8 cellular contexts compared by ENCODE assay signal in the genomic region with DNA sequence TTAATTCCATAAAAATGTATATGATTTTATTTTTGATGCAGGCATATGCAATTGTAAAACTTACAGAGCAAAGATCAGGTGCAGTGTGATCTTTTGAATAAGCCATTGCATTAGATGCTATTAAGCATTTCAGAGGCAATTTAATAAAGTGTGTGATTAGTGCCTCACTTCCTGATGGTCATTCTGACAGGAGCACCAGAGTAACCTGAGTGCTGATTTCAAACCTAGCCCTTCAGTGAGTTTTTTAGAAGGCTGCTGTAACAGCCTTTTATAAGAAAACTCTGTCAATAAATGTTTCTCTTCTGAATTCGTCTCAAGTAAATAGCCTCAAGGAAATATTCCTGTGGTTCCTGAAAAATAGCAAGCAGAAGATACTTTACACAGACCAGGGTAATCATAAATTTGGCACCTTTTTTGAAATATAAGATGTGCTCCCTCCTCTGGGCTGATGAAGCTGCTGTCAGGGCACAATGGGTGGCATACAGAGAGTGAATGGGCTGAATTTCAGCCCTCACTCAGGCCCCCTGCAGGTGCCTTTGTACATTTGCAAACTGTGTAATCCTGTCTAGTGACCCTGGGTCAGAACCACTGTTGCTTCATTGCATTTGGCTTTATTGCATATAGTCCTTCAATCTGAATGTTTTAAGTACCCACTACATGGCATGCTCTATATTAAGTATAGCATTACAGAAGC.
DNase-seq lines count a peak whose midpoint lies in the region; ATAC-seq, FAIRE-seq and TF ChIP-seq lines count a peak whose summit lies in the region.

No MANE protein-coding gene starts in this region.

- ATAC-seq in GM21360 (IDR thresholded peaks at IDR 0.05; ENCODE audit: unreplicated experiment) = peak; percentile 87

- H3K9me3 Mint-ChIP-seq in activated T-helper 2 cell treated with anti-CD3 and anti-CD28 coated beads, Interferon-gamma antibody, Interleukin-2, Interleukin-4, amounts not matched to agents 10 μg/mL and 5 μg/mL and 100 μg/mL, durations not matched to agents 14 hours and 24 hours and 36 hours = no peaks in the 10 kb centered on the region

- no peaks in the 10 kb centered on the region for H4K20me1 ChIP-seq in DOHH2 (ENCODE audit: control insufficient read depth, insufficient read depth, low read depth, low read length)

- peaks cover 11% of the 10 kb centered on the region for H3K27me3 Mint-ChIP-seq in activated T-helper 2 cell treated with anti-CD3 and anti-CD28 coated beads, Interferon-gamma antibody, Interleukin-2, Interleukin-4, amounts not matched to agents 10 μg/mL and 5 μg/mL and 100 μg/mL, durations not matched to agents 14 hours and 24 hours and 36 hours (ENCODE audit: low read depth)

- H3K36me3 Mint-ChIP-seq in activated T-helper 2 cell treated with anti-CD3 and anti-CD28 coated beads, Interferon-gamma antibody, Interleukin-2, Interleukin-4, amounts not matched to agents 10 μg/mL and 5 μg/mL and 100 μg/mL, durations not matched to agents 14 hours and 24 hours and 36 hours (ENCODE audit: low read depth) = no peaks in the 10 kb centered on the region

- no peak overlapping the region for H3K4me3 ChIP-seq in DOHH2 (ENCODE audit: low read length)
- no peak overlapping the region for H3K4me3 ChIP-seq in Jurkat, Clone E6-1 (ENCODE audit: low read length)
- H3K4me3 ChIP-seq in astrocyte of the cerebellum (ENCODE audit: low read depth, low read length) = no peak overlapping the region
- H3K4me3 ChIP-seq in parathyroid adenoma (ENCODE audit: low read depth, low read length) = no peak overlapping the region

- H3K79me2 ChIP-seq in DOHH2 (ENCODE audit: control insufficient read depth, low read length) = no peaks in the 10 kb centered on the region
- H3K79me2 ChIP-seq in parathyroid adenoma = no peaks in the 10 kb centered on the region

- H3K9ac ChIP-seq in parathyroid adenoma = no peak overlapping the region

- no peak overlapping the region for H3K4me3 Mint-ChIP-seq in activated T-helper 2 cell treated with anti-CD3 and anti-CD28 coated beads, Interferon-gamma antibody, Interleukin-2, Interleukin-4, amounts not matched to agents 10 μg/mL and 5 μg/mL and 100 μg/mL, durations not matched to agents 14 hours and 24 hours and 36 hours (ENCODE audit: low read depth)

- no peak overlapping the region for H2AFZ ChIP-seq in parathyroid adenoma

- no peaks in the 10 kb centered on the region for H3F3A ChIP-seq in DOHH2 (ENCODE audit: control insufficient read depth, insufficient read depth)

- H3K4me1 ChIP-seq in DOHH2 (ENCODE audit: control insufficient read depth, low read length) = no peaks in the 10 kb centered on the region
- peaks cover 7% of the 10 kb centered on the region for H3K4me1 ChIP-seq in parathyroid adenoma

- no peaks in the 10 kb centered on the region for H3K27me3 ChIP-seq in DOHH2 (ENCODE audit: control insufficient read depth, low read length)
- no peaks in the 10 kb centered on the region for H3K27me3 ChIP-seq in parathyroid adenoma (ENCODE audit: control insufficient read depth, insufficient read depth, low read length)

- peak; percentile 55 for TF ChIP-seq CTCF in DOHH2 (IDR thresholded peaks at IDR 0.05; ENCODE audit: low read depth, low read length, poor library complexity, severe bottlenecking)
- peak; percentile 29 for TF ChIP-seq CTCF in astrocyte of the cerebellum (IDR thresholded peaks at IDR 0.05; ENCODE audit: low read depth, low read length, missing control alignments)
- TF ChIP-seq CTCF in parathyroid adenoma (IDR thresholded peaks at IDR 0.05) = peak; percentile 29

- H3K36me3 ChIP-seq in DOHH2 (ENCODE audit: control insufficient read depth, low read length) = no peaks in the 10 kb centered on the region
- no peaks in the 10 kb centered on the region for H3K36me3 ChIP-seq in parathyroid adenoma (ENCODE audit: control insufficient read depth, insufficient read depth, low read length)

- H3K27ac Mint-ChIP-seq in activated T-helper 2 cell treated with anti-CD3 and anti-CD28 coated beads, Interferon-gamma antibody, Interleukin-2, Interleukin-4, amounts not matched to agents 10 μg/mL and 5 μg/mL and 100 μg/mL, durations not matched to agents 14 hours and 24 hours and 36 hours = no peak overlapping the region

- H3K4me1 Mint-ChIP-seq in activated T-helper 2 cell treated with anti-CD3 and anti-CD28 coated beads, Interferon-gamma antibody, Interleukin-2, Interleukin-4, amounts not matched to agents 10 μg/mL and 5 μg/mL and 100 μg/mL, durations not matched to agents 14 hours and 24 hours and 36 hours (ENCODE audit: low read depth) = no peaks in the 10 kb centered on the region

- no peak for FAIRE-seq in RCC 7860 (lab: Jason Lieb, UNC)

- H3K4me2 ChIP-seq in DOHH2 (ENCODE audit: low read length) (no peak overlapping the region), parathyroid adenoma (ENCODE audit: low read length) (no peak overlapping the region)

- H3K27ac ChIP-seq in DOHH2 (ENCODE audit: low read depth, low read length) = no peak overlapping the region
- no peak overlapping the region for H3K27ac ChIP-seq in parathyroid adenoma

- in situ Hi-C loops in astrocyte of the cerebellum (cut with HindIII; ENCODE audit: low sequenced_read_pairs) = no loop called here

- H3K9me2 ChIP-seq in DOHH2 (replicated peaks; ENCODE audit: control insufficient read depth, low read length) = no peaks in the 10 kb centered on the region

- peak; percentile 6 for DNase-seq in Jurkat, Clone E6-1 (ENCODE audit: low read depth, low spot score)
- no peak for DNase-seq in astrocyte of the cerebellum (ENCODE audit: low read depth)
- no peak for DNase-seq in RCC 7860 (ENCODE audit: low spot score)
- DNase-seq in activated T-helper 2 cell treated with anti-CD3 and anti-CD28 coated beads, Interferon-gamma antibody, Interleukin-2, Interleukin-4, amounts not matched to agents 10 μg/mL and 5 μg/mL and 100 μg/mL, durations not matched to agents 14 hours and 24 hours and 36 hours (ENCODE audit: low spot score) = no peak
- no peak for DNase-seq in effector CD8-positive, alpha-beta T cell (lab: John Stamatoyannopoulos, UW)

- H3K9me3 ChIP-seq in DOHH2 (ENCODE audit: control insufficient read depth, insufficient read depth, low read length) (no peaks in the 10 kb centered on the region), parathyroid adenoma (ENCODE audit: control insufficient read depth, low read length) (no peaks in the 10 kb centered on the region)

- intact Hi-C loops in activated T-helper 2 cell treated with anti-CD3 and anti-CD28 coated beads, Interferon-gamma antibody, Interleukin-2, Interleukin-4, amounts not matched to agents 10 μg/mL and 5 μg/mL and 100 μg/mL, durations not matched to agents 14 hours and 24 hours and 36 hours (cut with micrococcal nuclease) = no loop called here
